In the genomic region with DNA sequence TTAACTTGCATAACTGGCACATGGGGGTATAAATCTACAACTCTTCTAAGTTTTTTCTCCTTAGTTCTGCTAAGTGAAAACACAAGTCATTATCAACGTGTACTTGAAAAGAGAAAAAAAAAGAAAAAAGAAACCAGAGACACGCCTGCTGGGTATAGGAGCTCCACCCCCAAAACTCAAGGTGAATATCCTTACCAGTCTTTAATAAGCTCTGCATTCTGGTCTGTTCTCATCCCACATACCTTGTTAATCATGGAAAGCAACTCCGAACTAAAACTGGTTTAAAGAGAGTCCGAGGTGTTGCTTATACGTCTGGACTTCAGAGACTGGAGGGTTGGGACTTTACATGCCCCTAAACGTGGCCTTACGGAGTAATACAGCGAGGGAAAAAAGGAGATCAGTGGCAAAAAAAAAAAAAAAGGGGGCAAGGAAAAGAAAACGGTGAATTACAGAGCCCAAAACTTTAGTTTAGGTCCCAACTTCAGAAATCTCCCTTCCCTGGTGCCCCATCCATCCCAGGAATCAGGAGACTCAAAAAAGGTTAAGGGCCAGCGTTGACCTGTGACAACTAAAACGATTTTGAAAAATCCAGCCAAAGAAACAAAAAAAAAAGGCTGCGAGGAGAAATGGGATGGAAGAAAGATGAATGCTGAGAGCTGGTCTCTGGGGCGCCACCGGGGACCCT, we compare ENCODE assay signal across 8 cellular contexts. TPM values are rescaled to one million over a fixed set of nuclear protein-coding genes. Genes with fewer than 3 reads are reported as not detected.
DNase-seq lines count a peak whose midpoint lies in the region; ATAC-seq and TF ChIP-seq lines count a peak whose summit lies in the region.

No MANE protein-coding gene starts in this region.

- no peaks in the 10 kb centered on the region for H3K9me3 Mint-ChIP-seq in CD8-positive, alpha-beta T cell

- peak overlapping the region; percentile 97 for H3K27ac Mint-ChIP-seq in CD8-positive, alpha-beta T cell

- intact Hi-C loops in CD8-positive, alpha-beta T cell (cut with DNase I, micrococcal nuclease) = loop anchor here (1.0 to 10.0 kb wide), 8 partner anchors 92 to 810 kb away; partner anchors contain the start of genes ABHD18 (in 1 of the 2), C4orf33 (in 1 of the 2), LARP1B (in 1 of the 2) and MFSD8 (in 1 of the 2)
- intact Hi-C loops in sciatic nerve (cut with DNase I) = no loop called here

- H3K4me2 ChIP-seq in SU-DHL-6 (ENCODE audit: low read depth, low read length, poor library complexity, severe bottlenecking) = peak overlapping the region; percentile 76

- H3F3A ChIP-seq in SU-DHL-6 (ENCODE audit: insufficient read depth) = no peaks in the 10 kb centered on the region

- peak overlapping the region; percentile 61 for H3K27ac ChIP-seq in CD8-positive, alpha-beta T cell (ENCODE audit: low read depth, low read length)
- H3K27ac ChIP-seq in SU-DHL-6 (ENCODE audit: low read depth, low read length) (peak overlapping the region; percentile 63), duodenal mucosa (ENCODE audit: low read depth, low read length) (peak overlapping the region; percentile 77), muscle layer of colon (ENCODE audit: low read depth, low read length) (peak overlapping the region; percentile 50)

- peak overlapping the region; percentile 61 for H3K4me3 ChIP-seq in CD8-positive, alpha-beta T cell (ENCODE audit: low read depth, low read length)
- peak overlapping the region; percentile 76 for H3K4me3 ChIP-seq in SU-DHL-6 (ENCODE audit: insufficient read depth, low read length, poor library complexity, severe bottlenecking)
- H3K4me3 ChIP-seq in duodenal mucosa (ENCODE audit: low read depth in 1 of 2, low read length in 2 of 2) = peak overlapping the region; percentile 82
- H3K4me3 ChIP-seq in muscle layer of colon (ENCODE audit: low read depth in 1 of 2, low read length in 2 of 2) = peak overlapping the region; percentile 69 to 89

- no peaks in the 10 kb centered on the region for H3K9me3 ChIP-seq in CD8-positive, alpha-beta T cell (ENCODE audit: low read length)
- no peaks in the 10 kb centered on the region for H3K9me3 ChIP-seq in SU-DHL-6 (ENCODE audit: insufficient read depth, low read length)
- H3K9me3 ChIP-seq in duodenal mucosa (ENCODE audit: control insufficient read depth in 1 of 2, low read length in 2 of 2) = no peaks in the 10 kb centered on the region
- H3K9me3 ChIP-seq in muscle layer of colon (ENCODE audit: low read length) = no peaks in the 10 kb centered on the region

- peaks cover 4% of the 10 kb centered on the region; the same call in 1 of the 2 replicates for H4K20me1 ChIP-seq in SU-DHL-6 (ENCODE audit: low read depth, low read length)

- H3K27me3 Mint-ChIP-seq in CD8-positive, alpha-beta T cell (ENCODE audit: low read depth) = no peaks in the 10 kb centered on the region

- POLR2A ChIA-PET in CD8-positive, alpha-beta T cell (lab: Charles Lee) = interaction anchor here (1.1 to 2.6 kb wide), 3 partner anchors 321 to 525 kb away, joined by 4 to 12 read pairs (median 4); partner anchors contain the start of genes ABHD18 and MFSD8

- no peak overlapping the region for H2AFZ ChIP-seq in SU-DHL-6 (ENCODE audit: low read depth, low read length, severe bottlenecking)

- no peak for ATAC-seq in CD8-positive, alpha-beta T cell
- ATAC-seq in GM18909 (IDR thresholded peaks at IDR 0.05; ENCODE audit: poor library complexity, unreplicated experiment) = peak; percentile 25
- ATAC-seq in sciatic nerve = no peak

- H3K36me3 ChIP-seq in CD8-positive, alpha-beta T cell (ENCODE audit: insufficient read depth, low read length) = no peaks in the 10 kb centered on the region
- H3K36me3 ChIP-seq in SU-DHL-6 (ENCODE audit: low read length) (0 out of 2 replicates have a peak, but pooled peaks cover 7% of the 10 kb centered on the region), duodenal mucosa (ENCODE audit: control insufficient read depth in 1 of 2, insufficient read depth in 2 of 2, low read length in 2 of 2) (no peaks in the 10 kb centered on the region), muscle layer of colon (ENCODE audit: insufficient read depth, low read length) (no peaks in the 10 kb centered on the region)

- H3K27me3 ChIP-seq in CD8-positive, alpha-beta T cell (ENCODE audit: insufficient read depth, low read length) = no peaks in the 10 kb centered on the region
- H3K27me3 ChIP-seq in SU-DHL-6 (ENCODE audit: low read length) = no peaks in the 10 kb centered on the region
- no peaks in the 10 kb centered on the region for H3K27me3 ChIP-seq in duodenal mucosa (ENCODE audit: control insufficient read depth in 1 of 2, insufficient read depth in 2 of 2, low read length in 2 of 2)
- no peaks in the 10 kb centered on the region for H3K27me3 ChIP-seq in muscle layer of colon (ENCODE audit: control insufficient read depth in 1 of 2, insufficient read depth in 2 of 2, low read length in 2 of 2)

- DNase-seq in CD8-positive, alpha-beta T cell = peak in 2 of 7 experiments; percentile 15 to 62
- DNase-seq in HuH-7 (ENCODE audit: low spot score) (peak; percentile 23), amygdala (lab: John Stamatoyannopoulos, UW) (no peak), sciatic nerve (ENCODE audit: low spot score) (no peak)

- H3K9me2 ChIP-seq in SU-DHL-6 (replicated peaks; ENCODE audit: insufficient read depth, low read length) = no peaks in the 10 kb centered on the region

- peaks cover 57% of the 10 kb centered on the region for H3K4me1 Mint-ChIP-seq in CD8-positive, alpha-beta T cell (ENCODE audit: low read depth)

- H3K4me1 ChIP-seq in CD8-positive, alpha-beta T cell (ENCODE audit: insufficient read depth, low read length) = peaks cover 28% of the 10 kb centered on the region
- H3K4me1 ChIP-seq in duodenal mucosa (ENCODE audit: control insufficient read depth in 1 of 2, insufficient read depth in 2 of 2, low read length in 2 of 2) (peaks cover 18 to 23% of the 10 kb centered on the region in 2 donors), muscle layer of colon (ENCODE audit: insufficient read depth, low read length) (peaks cover 24% of the 10 kb centered on the region)

- peaks cover 55% of the 10 kb centered on the region for H3K79me2 ChIP-seq in SU-DHL-6 (ENCODE audit: insufficient read depth, low read length)

- TF ChIP-seq CTCF in CD8-positive, alpha-beta T cell (IDR thresholded peaks at IDR 0.05) = no peak
- no peak for TF ChIP-seq CTCF in SU-DHL-6 (IDR thresholded peaks at IDR 0.05; ENCODE audit: insufficient read depth, low read length, poor library complexity, severe bottlenecking)

- H3K9ac ChIP-seq in SU-DHL-6 (ENCODE audit: low read length) = peak overlapping the region; percentile 74
- peak overlapping the region; percentile 80 to 82 for H3K9ac ChIP-seq in duodenal mucosa (ENCODE audit: low read depth in 1 of 2, low read length in 2 of 2)
- H3K9ac ChIP-seq in muscle layer of colon (ENCODE audit: low read length) = peak overlapping the region; percentile 29

- peak overlapping the region; percentile 97 for H3K4me3 Mint-ChIP-seq in CD8-positive, alpha-beta T cell

- CTCF ChIA-PET in CD8-positive, alpha-beta T cell (lab: Charles Lee) = no interaction called here

- peaks cover 19% of the 10 kb centered on the region for H3K36me3 Mint-ChIP-seq in CD8-positive, alpha-beta T cell

RNA-seq across cellular contexts. Expression of gene PGRMC2, which starts 1.0 kb away (rescaled TPM):
- total RNA-seq in CD8-positive, alpha-beta T cell = 100 to 1,000 TPM; 167 to 183 TPM
- total RNA-seq in sciatic nerve = 53.9 TPM

Comparison
In these comparisons a context has a peak if more than half of its experiments do, and no peak if none do; other contexts are left out.
1. H3K9ac ChIP-seq: peak in every context shown above with its lines; median percentile 81 in duodenal mucosa; 74 in SU-DHL-6; 29 in muscle layer of colon.